ENCODE assay signal across 16 cellular contexts in the genomic region with DNA sequence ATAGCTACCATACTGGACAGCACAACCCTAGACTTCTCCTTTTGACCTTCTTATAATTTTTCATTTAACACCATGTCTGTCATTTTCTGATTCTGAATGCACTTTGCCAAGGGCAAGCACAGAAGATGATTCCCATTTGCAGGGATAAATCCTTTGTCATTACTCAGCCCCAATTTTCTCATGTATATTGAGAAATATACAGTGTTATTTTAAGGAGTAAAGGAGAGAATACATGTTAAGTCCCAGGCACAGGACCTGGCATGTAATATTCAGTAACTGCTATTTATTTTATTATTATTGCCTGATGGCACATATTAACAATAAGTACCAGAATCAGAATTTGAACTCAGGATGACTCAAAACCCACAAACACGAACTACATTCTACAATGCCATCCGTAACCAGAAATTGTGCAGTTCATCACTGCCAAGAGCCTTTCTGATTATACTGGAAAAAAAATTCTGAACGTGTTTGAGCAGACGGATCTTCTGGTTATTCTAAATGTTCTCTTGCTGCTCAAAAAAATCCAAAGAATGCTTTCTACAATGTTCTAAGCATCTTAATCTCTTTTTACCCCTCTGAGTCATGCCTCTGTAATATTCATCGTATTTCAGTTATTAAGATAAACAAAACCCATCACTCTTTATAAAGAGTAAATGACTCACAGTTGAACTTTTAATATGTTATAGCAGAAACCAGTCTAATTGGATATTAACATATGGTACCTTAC.
DNase-seq lines count a peak whose midpoint lies in the region; ATAC-seq and TF ChIP-seq lines count a peak whose summit lies in the region.
"Had no signal": no experiment of that assay in that cellular context is flagged by ENCODE, and none has a peak within 500 bp of the region (broad histone marks: within the 10 kb centered on the region; RNA-seq: fewer than 3 reads in every experiment).

No MANE protein-coding gene starts in this region.

- no peak overlapping the region for H3K4me3 ChIP-seq in skeletal muscle cell (ENCODE audit: low read depth, low read length)
- no peak overlapping the region for H3K4me3 ChIP-seq in CD8-positive, alpha-beta memory T cell (ENCODE audit: low read length)
- H3K4me3 ChIP-seq in prostate gland: no peak overlapping the region
- H3K4me3 ChIP-seq: left lung, suprapubic skin had no signal

- H3K4me1 Mint-ChIP-seq in CD8-positive, alpha-beta memory T cell: no peaks in the 10 kb centered on the region
- H3K4me1 Mint-ChIP-seq: activated naive CD4-positive, alpha-beta T cell treated with anti-CD3 and anti-CD28 coated beads, Interleukin-2, amount 50 U/mL, for 24 hours had no signal

- no peak for TF ChIP-seq POLR2A in prostate gland (IDR thresholded peaks at IDR 0.05)

- CTCF ChIA-PET in CD8-positive, alpha-beta memory T cell (lab: Charles Lee): no interaction called here

- no peak overlapping the region for H3K4me3 Mint-ChIP-seq in CD8-positive, alpha-beta memory T cell
- H3K4me3 Mint-ChIP-seq: activated naive CD4-positive, alpha-beta T cell treated with anti-CD3 and anti-CD28 coated beads, Interleukin-2, amount 50 U/mL, for 24 hours; natural killer cell treated with Interleukin-12 subunit alpha and Interleukin-12 subunit beta and Interleukin-15 and Interleukin-18, amount 100 ng/mL, for 72 hours had no signal

- DNase-seq in GM03348 (ENCODE audit: low spot score) (peak; percentile 48), fibroblast of peridontal ligament (ENCODE audit: extremely low read depth) (peak; percentile 85), skeletal muscle cell (ENCODE audit: low read depth) (peak; percentile 42), prostate gland (ENCODE audit: low spot score) (no peak), RKO (ENCODE audit: low spot score) (no peak), NCI-H2171 (lab: John Stamatoyannopoulos, UW) (no peak)
- DNase-seq in CD8-positive, alpha-beta memory T cell: no peak
- DNase-seq: DMS 273 treated with DMSO at 0.1 percent for 48 hours, Kasumi-1, left lung, NCI-H2029, small intestine had no signal

- H3K27me3 ChIP-seq in CD8-positive, alpha-beta memory T cell (ENCODE audit: insufficient read depth, low read length, poor library complexity, severe bottlenecking): no peaks in the 10 kb centered on the region
- H3K27me3 ChIP-seq in prostate gland (replicated peaks; ENCODE audit: insufficient read depth): no peaks in the 10 kb centered on the region
- H3K27me3 ChIP-seq: left lung, suprapubic skin had no signal

- H3K27me3 Mint-ChIP-seq in CD8-positive, alpha-beta memory T cell: no peaks in the 10 kb centered on the region
- H3K27me3 Mint-ChIP-seq: activated naive CD4-positive, alpha-beta T cell treated with anti-CD3 and anti-CD28 coated beads, Interleukin-2, amount 50 U/mL, for 24 hours; natural killer cell treated with Interleukin-12 subunit alpha and Interleukin-12 subunit beta and Interleukin-15 and Interleukin-18, amount 100 ng/mL, for 72 hours had no signal

- WGBS in prostate gland: 73% methylated on average over 5 of the region's 5 CpGs

- peaks cover 0 to 6% (median 0%) of the 10 kb centered on the region in 5 donors for H3K9me3 Mint-ChIP-seq in CD8-positive, alpha-beta memory T cell

- H3K9me3 ChIP-seq in CD8-positive, alpha-beta memory T cell (ENCODE audit: low read length): no peaks in the 10 kb centered on the region
- no peaks in the 10 kb centered on the region for H3K9me3 ChIP-seq in prostate gland
- H3K9me3 ChIP-seq: left lung, suprapubic skin had no signal

- ATAC-seq in SK-N-SH treated with all-trans-retinoic acid at 6 μM for 48 hours: peak; percentile 88
- ATAC-seq: left lung; natural killer cell treated with Interleukin-12 subunit alpha and Interleukin-12 subunit beta and Interleukin-15 and Interleukin-18, amount 100 ng/mL, for 72 hours had no signal

- no peak overlapping the region for H3K27ac ChIP-seq in CD8-positive, alpha-beta memory T cell (ENCODE audit: low read depth, low read length)
- no peak overlapping the region for H3K27ac ChIP-seq in prostate gland
- H3K27ac ChIP-seq: left lung, suprapubic skin had no signal

- POLR2A ChIA-PET in CD8-positive, alpha-beta memory T cell (lab: Charles Lee): no interaction called here

- intact Hi-C loops in prostate gland (cut with DNase I): no loop called here

- no peak for TF ChIP-seq CTCF in prostate gland (IDR thresholded peaks at IDR 0.05)

- no peak overlapping the region for H3K27ac Mint-ChIP-seq in CD8-positive, alpha-beta memory T cell
- H3K27ac Mint-ChIP-seq: activated naive CD4-positive, alpha-beta T cell treated with anti-CD3 and anti-CD28 coated beads, Interleukin-2, amount 50 U/mL, for 24 hours; natural killer cell treated with Interleukin-12 subunit alpha and Interleukin-12 subunit beta and Interleukin-15 and Interleukin-18, amount 100 ng/mL, for 72 hours had no signal

- no peaks in the 10 kb centered on the region for H3K36me3 Mint-ChIP-seq in CD8-positive, alpha-beta memory T cell
- H3K36me3 Mint-ChIP-seq: activated naive CD4-positive, alpha-beta T cell treated with anti-CD3 and anti-CD28 coated beads, Interleukin-2, amount 50 U/mL, for 24 hours; natural killer cell treated with Interleukin-12 subunit alpha and Interleukin-12 subunit beta and Interleukin-15 and Interleukin-18, amount 100 ng/mL, for 72 hours had no signal

- H3K4me1 ChIP-seq in CD8-positive, alpha-beta memory T cell (ENCODE audit: insufficient read depth, low read length): no peaks in the 10 kb centered on the region
- H3K4me1 ChIP-seq in prostate gland (replicated peaks): no peaks in the 10 kb centered on the region
- H3K4me1 ChIP-seq: left lung, suprapubic skin had no signal

- H3K36me3 ChIP-seq in CD8-positive, alpha-beta memory T cell (ENCODE audit: insufficient read depth, low read length): no peaks in the 10 kb centered on the region
- H3K36me3 ChIP-seq in prostate gland: no peaks in the 10 kb centered on the region
- H3K36me3 ChIP-seq: left lung had no signal

TF ChIP-seq in SK-N-SH treated with all-trans-retinoic acid at 6 μM for 48 hours, 23 proteins besides CTCF, POLR2A, EP300 and RAD21 (continues in another document):
- TF ChIP-seq, protein P1, sequence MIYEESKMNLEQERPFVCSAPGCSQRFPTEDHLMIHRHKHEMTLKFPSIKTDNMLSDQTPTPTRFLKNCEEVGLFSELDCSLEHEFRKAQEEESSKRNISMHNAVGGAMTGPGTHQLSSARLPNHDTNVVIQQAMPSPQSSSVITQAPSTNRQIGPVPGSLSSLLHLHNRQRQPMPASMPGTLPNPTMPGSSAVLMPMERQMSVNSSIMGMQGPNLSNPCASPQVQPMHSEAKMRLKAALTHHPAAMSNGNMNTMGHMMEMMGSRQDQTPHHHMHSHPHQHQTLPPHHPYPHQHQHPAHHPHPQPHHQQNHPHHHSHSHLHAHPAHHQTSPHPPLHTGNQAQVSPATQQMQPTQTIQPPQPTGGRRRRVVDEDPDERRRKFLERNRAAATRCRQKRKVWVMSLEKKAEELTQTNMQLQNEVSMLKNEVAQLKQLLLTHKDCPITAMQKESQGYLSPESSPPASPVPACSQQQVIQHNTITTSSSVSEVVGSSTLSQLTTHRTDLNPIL (CRISPR knock-in tag; IDR thresholded peaks at IDR 0.05; ENCODE audit: low read depth): peak; percentile 61
- TF ChIP-seq TOX (CRISPR knock-in tag; IDR thresholded peaks at IDR 0.05; ENCODE audit: borderline replicate concordance) (peak; percentile 39; the same call in 1 of the 2 replicates), ZNF70 (CRISPR knock-in tag; IDR thresholded peaks at IDR 0.05) (no peak), TSHZ2 (CRISPR knock-in tag; IDR thresholded peaks at IDR 0.05) (no peak), GLIS3 (CRISPR knock-in tag; IDR thresholded peaks at IDR 0.05) (no peak), OSR1 (CRISPR knock-in tag; IDR thresholded peaks at IDR 0.05) (no peak), RARB (CRISPR knock-in tag; IDR thresholded peaks at IDR 0.05) (no peak), ISL1 (CRISPR knock-in tag; IDR thresholded peaks at IDR 0.05) (peak; percentile 98), ESRRG (CRISPR knock-in tag; IDR thresholded peaks at IDR 0.05) (no peak), BACH2 (CRISPR knock-in tag; IDR thresholded peaks at IDR 0.05; ENCODE audit: borderline replicate concordance) (no peak), ZC3H10 (CRISPR knock-in tag; IDR thresholded peaks at IDR 0.05) (no peak), ZFP3 (CRISPR knock-in tag; IDR thresholded peaks at IDR 0.05) (no peak)

Comparison
In these comparisons a context has a peak if more than half of its experiments do, and no peak if none do; other contexts are left out.
1. DNase-seq: peak in GM03348 (single experiment), fibroblast of peridontal ligament (single experiment) and skeletal muscle cell (single experiment); none in CD8-positive, alpha-beta memory T cell (0 of 5), prostate gland (single experiment), RKO (single experiment) and NCI-H2171 (single experiment).